ENCODE assay signal across 2 cellular contexts in genomic region chr6:34114695-34115395, GRCh38.
A peak's percentile ranks its signal among the peaks of the same experiment; 100 is the strongest.
TF ChIP-seq lines count a peak whose summit lies in the region.

No MANE protein-coding gene starts in this region.

TF ChIP-seq in HepG2, 621 proteins besides CTCF, POLR2A, EP300 and RAD21:
- TF ChIP-seq KDM2A (CRISPR knock-in tag; IDR thresholded peaks at IDR 0.05; ENCODE audit: borderline replicate concordance, low read depth), result 0 out of 2 replicates have a peak, but pooled peaks have one; percentile 3
- no peak for TF ChIP-seq ELF4 (CRISPR knock-in tag; IDR thresholded peaks at IDR 0.05; ENCODE audit: borderline replicate concordance)
- TF ChIP-seq RARA (CRISPR knock-in tag; IDR thresholded peaks at IDR 0.05), result no peak

TF ChIP-seq in K562, 482 proteins besides CTCF, POLR2A, EP300 and RAD21:
- TF ChIP-seq KDM2B (CRISPR knock-in tag; IDR thresholded peaks at IDR 0.05) (no peak), ZBTB7A (IDR thresholded peaks at IDR 0.05; ENCODE audit: borderline replicate concordance, control insufficient read depth, low read depth, low read length) (no peak), CREBBP (IDR thresholded peaks at IDR 0.05; ENCODE audit: low read depth, low read length) (no peak), PHTF2 (CRISPR knock-in tag; IDR thresholded peaks at IDR 0.05) (no peak), ZNF282 (CRISPR knock-in tag; IDR thresholded peaks at IDR 0.05) (0 out of 2 replicates have a peak, but pooled peaks have one; percentile 75), MNT (conservative IDR thresholded peaks at IDR 0.05) (no peak), RBM14 (IDR thresholded peaks at IDR 0.05; ENCODE audit: borderline replicate concordance, insufficient read depth, low read depth, low read length) (no peak), HLTF (IDR thresholded peaks at IDR 0.05) (no peak)
